Comparison of ENCODE assay signal across 6 cellular contexts in the genomic region with DNA sequence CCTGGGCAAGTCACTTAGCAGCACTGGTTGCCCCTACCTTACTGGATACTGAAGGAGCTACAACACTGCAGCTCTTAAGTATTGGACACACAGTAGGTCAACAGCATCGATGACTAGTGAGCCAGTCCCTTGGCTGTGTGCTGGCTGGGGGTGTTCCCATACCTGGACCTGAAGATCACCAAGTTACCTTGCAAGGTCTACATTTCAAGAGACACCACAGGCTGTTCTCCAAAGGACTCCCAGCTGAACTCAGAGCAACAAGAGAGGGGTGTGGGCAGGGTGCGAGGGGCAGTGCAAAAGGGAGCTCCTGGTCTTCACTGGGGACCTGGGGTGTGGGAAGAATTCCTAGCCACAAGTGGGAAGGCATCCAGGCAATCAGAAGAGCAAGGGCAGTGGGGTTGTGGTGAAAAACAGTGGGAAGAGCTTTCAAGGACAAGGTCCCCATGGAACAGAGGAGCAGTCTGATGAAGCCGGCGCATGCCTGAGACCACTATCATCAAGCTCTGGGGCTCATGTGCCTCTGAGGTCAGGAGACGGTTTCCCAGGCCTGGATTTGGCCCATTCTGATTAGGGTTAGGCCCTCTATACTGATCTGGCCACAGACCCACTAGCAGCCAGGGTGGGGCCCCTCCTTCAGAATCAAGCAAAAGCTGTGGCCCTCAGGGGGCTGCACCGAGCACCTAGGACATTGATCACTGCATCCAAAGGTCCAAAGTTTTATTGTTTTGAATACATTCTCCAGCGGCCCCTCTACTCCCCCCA. TPM values are rescaled to one million over a fixed set of nuclear protein-coding genes. Genes with fewer than 3 reads are reported as not detected.
DNase-seq lines count a peak whose midpoint lies in the region; ATAC-seq, FAIRE-seq and TF ChIP-seq lines count a peak whose summit lies in the region.

No MANE protein-coding gene starts in this region.

- no peak for TF ChIP-seq CTCF in HEK293 (tag by site-specific recombination; IDR thresholded peaks at IDR 0.05)
- no peak for TF ChIP-seq CTCF in K562 (IDR thresholded peaks at IDR 0.05 in 2 of 3, conservative IDR thresholded peaks at IDR 0.05 in 1 of 3; ENCODE audit: insufficient read depth in 2 of 3, low read depth in 1 of 3, low read length in 3 of 3)
- TF ChIP-seq CTCF in osteocyte (IDR thresholded peaks at IDR 0.05): no peak

- BruUV-seq in K562 (replicated peaks; lab: Mats Ljungman, UMichigan): no TSS peak

- H3K4me3 Mint-ChIP-seq in osteocyte (ENCODE audit: unreplicated experiment): no peak overlapping the region

- peaks cover 7% of the 10 kb centered on the region; the same call in 1 of the 2 replicates for H4K20me1 ChIP-seq in K562 (replicated peaks; ENCODE audit: control insufficient read depth, insufficient read depth, low read length)

- H3K36me3 ChIP-seq in HEK293 (ENCODE audit: control insufficient read depth in 2 of 2, insufficient read depth in 1 of 2, low read length in 2 of 2): peaks cover 11 to 23% of the 10 kb centered on the region in 2 experiments; a peak in 2 of 3 replicates
- H3K36me3 ChIP-seq in K562 (ENCODE audit: control insufficient read depth, insufficient read depth, low read length): peaks cover 43% of the 10 kb centered on the region; the same call in 2 of the 3 replicates

- no peaks in the 10 kb centered on the region for H3K9me3 Mint-ChIP-seq in osteocyte (ENCODE audit: unreplicated experiment)

- peaks cover 40% of the 10 kb centered on the region for H3K79me2 ChIP-seq in K562 (ENCODE audit: control insufficient read depth, insufficient read depth, low read length)

- in situ Hi-C loops in K562 (cut with MboI): no loop called here

- DNase-seq in K562 (ENCODE audit: extremely low read depth in 1 of 4, low spot score in 3 of 4): peak in 1 of 4 experiments; percentile 40
- no peak for DNase-seq in osteocyte (ENCODE audit: extremely low spot score, unreplicated experiment)
- no peak for DNase-seq in NCI-H82 treated with DMSO at 0.1 percent for 48 hours (lab: John Stamatoyannopoulos, UW; ENCODE audit: unreplicated experiment)

- TF ChIP-seq POLR2A in K562 (conservative IDR thresholded peaks at IDR 0.05): peak; percentile 66

- H3K9me3 ChIP-seq in HEK293 (ENCODE audit: control insufficient read depth, insufficient read depth, low read depth, low read length) (no peaks in the 10 kb centered on the region), K562 (replicated peaks; ENCODE audit: control insufficient read depth, insufficient read depth, low read depth, low read length) (no peaks in the 10 kb centered on the region)

- no peak for TF ChIP-seq RAD21 in K562 (CRISPR knock-in tag; conservative IDR thresholded peaks at IDR 0.05 in 1 of 2, IDR thresholded peaks at IDR 0.05 in 1 of 2)

- intact Hi-C loops in K562 (cut with micrococcal nuclease): loop anchor here (1.0 kb wide), 1 partner anchor 32 kb away; no protein-coding TSS in a partner anchor

- peaks cover 56% of the 10 kb centered on the region for H3K4me1 Mint-ChIP-seq in osteocyte (ENCODE audit: unreplicated experiment)

- WGBS in K562 (ENCODE audit: insufficient coverage, low coverage, missing lambda C conversion rate): 53% methylated on average over 4 of the region's 7 CpGs

- H3K27me3 ChIP-seq in K562 (ENCODE audit: control insufficient read depth in 2 of 2, insufficient read depth in 2 of 2, low read length in 2 of 2): no peaks in the 10 kb centered on the region

- no peak for TF ChIP-seq EP300 in K562 (IDR thresholded peaks at IDR 0.05; ENCODE audit: low read length)

- no peak overlapping the region for H3K4me2 ChIP-seq in K562 (ENCODE audit: insufficient read depth, low read length)

- peak overlapping the region; percentile 98 for H3K27ac Mint-ChIP-seq in osteocyte (ENCODE audit: unreplicated experiment)

- no peaks in the 10 kb centered on the region for H3K27me3 Mint-ChIP-seq in osteocyte (ENCODE audit: unreplicated experiment)

- H2AFZ ChIP-seq in K562 (ENCODE audit: low read depth, low read length): no peak overlapping the region

- H3K27ac ChIP-seq in HEK293 (ENCODE audit: extremely low read depth, low read depth, low read length) (peak overlapping the region; percentile 50), K562 (ENCODE audit: extremely low read depth, low read depth, low read length) (peak overlapping the region; percentile 32; the same call in 2 of the 3 replicates)

- POLR2A ChIA-PET in HEK293 (lab: Yijun Ruan, JAX): interaction anchor here (0.6 to 13.9 kb wide), 15 partner anchors 9 to 193 kb away, joined by 3 to 242 read pairs (median 4); a partner anchor contains a TSS
- POLR2A ChIA-PET in K562 (lab: Yijun Ruan, JAX): interaction anchor here (0.6 to 1.2 kb wide), 11 partner anchors 9 to 176 kb away, joined by 3 to 10 read pairs (median 3); no protein-coding TSS in a partner anchor

- no peak for FAIRE-seq in K562 (lab: Jason Lieb, UNC)

- peaks cover 21% of the 10 kb centered on the region for H3K4me1 ChIP-seq in HEK293 (ENCODE audit: control insufficient read depth, insufficient read depth, low read length)
- H3K4me1 ChIP-seq in K562 (replicated peaks in 1 of 2; ENCODE audit: control insufficient read depth in 2 of 2, insufficient read depth in 2 of 2, low read length in 2 of 2): peaks cover 17 to 44% of the 10 kb centered on the region in 2 experiments

- peaks cover 2% of the 10 kb centered on the region for H3K36me3 Mint-ChIP-seq in osteocyte (ENCODE audit: unreplicated experiment)

- CTCF ChIA-PET in HEK293 (lab: Yijun Ruan, JAX): interaction anchor here (0.7 to 11.8 kb wide), 25 partner anchors 10 to 192 kb away, joined by 3 to 276 read pairs (median 5); a partner anchor contains a TSS
- CTCF ChIA-PET in K562 (lab: Yijun Ruan, JAX; ENCODE audit: low intra/inter-chr PET ratio): interaction anchor here (1.0 to 4.0 kb wide), 3 partner anchors 33 to 50 kb away, joined by 4 to 24 read pairs (median 5); no protein-coding TSS in a partner anchor

- ATAC-seq in K562 (no peak), GM21723 (IDR thresholded peaks at IDR 0.05; ENCODE audit: unreplicated experiment) (no peak), HG02798 (IDR thresholded peaks at IDR 0.05; ENCODE audit: poor library complexity, unreplicated experiment) (no peak)

- H3K4me3 ChIP-seq in HEK293 (ENCODE audit: low read depth, low read length): no peak overlapping the region
- no peak overlapping the region for H3K4me3 ChIP-seq in K562

- H3K9me1 ChIP-seq in K562 (ENCODE audit: control insufficient read depth, insufficient read depth, low read length): peaks cover 4% of the 10 kb centered on the region

- H3K9ac ChIP-seq in K562 (ENCODE audit: insufficient read depth in 1 of 2, low read depth in 2 of 2, low read length in 2 of 2): peak overlapping the region in 1 of 2 experiments; percentile 53; a peak in 1 of 4 replicates

RNA-seq across cellular contexts. Expression of a gene that starts 4.6 kb away (rescaled TPM):
- total RNA-seq in K562 (2011; cell fraction: chromatin; rRNA removed; ENCODE audit: low replicate concordance): 22.4 and 48.7 TPM in 2 replicates
- 25.8 and 28.0 TPM in 2 replicates for total RNA-seq in K562 (2011; cell fraction: nucleolus; rRNA removed)
- 24.6 and 32.8 TPM in 2 replicates for total RNA-seq in K562 (2011; cell fraction: nucleoplasm; rRNA removed)
- total RNA-seq in K562 (2014; rRNA removed) (22.7 and 25.2 TPM in 2 replicates), K562 (2014; rRNA removed; fragmentation: Illumina TruSeq; extraction: Trizol) (16.6 and 21.4 TPM in 2 replicates), K562 (2015; rRNA removed; fragmentation: Illumina TruSeq; extraction: Trizol) (31.4 and 33.3 TPM in 2 replicates), K562 (2021) (54.9 and 56.0 TPM in 2 replicates), osteocyte (45.4 and 52.3 TPM in 2 replicates)
- polyA plus RNA-seq in K562 (2011; rRNA removed) (49.3 and 61.9 TPM in 2 replicates), K562 (2014; fragmentation: Illumina TruSeq; extraction: Trizol) (90.0 and 90.7 TPM in 2 replicates), K562 (2014; fragmentation: Nextera tagmentation; extraction: Ambion mirVana) (under 1 TPM; 0.62 to 0.89 TPM), K562 (2014; rRNA removed) (54.2 and 55.4 TPM in 2 replicates)
- polyA plus RNA-seq in K562 (2011; cell fraction: cytosol; rRNA removed): 72.0 and 94.0 TPM in 2 replicates
- 46.6 and 64.9 TPM in 2 replicates for polyA plus RNA-seq in K562 (2011; cell fraction: nucleus; rRNA removed)
- 48.3 and 56.6 TPM in 2 replicates for polyA plus RNA-seq in K562 (2012)
- 18.3 and 32.8 TPM in 2 replicates for polyA minus RNA-seq in K562 (2011; rRNA and poly(A)+ RNA removed)
- polyA minus RNA-seq in K562 (2011; cell fraction: cytosol; rRNA and poly(A)+ RNA removed): 31.4 and 33.4 TPM in 2 replicates
- polyA minus RNA-seq in K562 (2011; cell fraction: nucleus; rRNA and poly(A)+ RNA removed): 7.9 and 9.6 TPM in 2 replicates

RNA-seq across cellular contexts. Expression of a gene that starts 7.9 kb away (rescaled TPM):
- 105 and 266 TPM in 2 replicates for total RNA-seq in K562 (2011; cell fraction: chromatin; rRNA removed; ENCODE audit: low replicate concordance)
- 150 and 152 TPM in 2 replicates for total RNA-seq in K562 (2011; cell fraction: nucleolus; rRNA removed)
- 89.4 and 93.6 TPM in 2 replicates for total RNA-seq in K562 (2011; cell fraction: nucleoplasm; rRNA removed)
- total RNA-seq in K562 (2014; rRNA removed): 27.1 and 29.8 TPM in 2 replicates
- 19.0 and 20.0 TPM in 2 replicates for total RNA-seq in K562 (2014; rRNA removed; fragmentation: Illumina TruSeq; extraction: Trizol)
- 26.5 and 30.0 TPM in 2 replicates for total RNA-seq in K562 (2015; rRNA removed; fragmentation: Illumina TruSeq; extraction: Trizol)
- total RNA-seq in K562 (2021): 72.7 and 75.4 TPM in 2 replicates
- polyA plus RNA-seq in K562 (2011; rRNA removed): 27.0 and 41.5 TPM in 2 replicates
- polyA plus RNA-seq in K562 (2011; cell fraction: cytosol; rRNA removed): 33.1 and 53.6 TPM in 2 replicates
- polyA plus RNA-seq in K562 (2011; cell fraction: nucleus; rRNA removed): 142 and 197 TPM in 2 replicates
- polyA plus RNA-seq in K562 (2012): 34.3 and 44.0 TPM in 2 replicates
- polyA plus RNA-seq in K562 (2014; fragmentation: Illumina TruSeq; extraction: Trizol): 28.9 and 45.7 TPM in 2 replicates
- polyA plus RNA-seq in K562 (2014; fragmentation: Nextera tagmentation; extraction: Ambion mirVana): under 1 TPM; 0.03 to 0.13 TPM
- 54.9 and 62.2 TPM in 2 replicates for polyA plus RNA-seq in K562 (2014; rRNA removed)
- 16.2 and 21.5 TPM in 2 replicates for polyA minus RNA-seq in K562 (2011; rRNA and poly(A)+ RNA removed)
- polyA minus RNA-seq in K562 (2011; cell fraction: cytosol; rRNA and poly(A)+ RNA removed): 31.7 and 33.0 TPM in 2 replicates
- 30.3 and 43.7 TPM in 2 replicates for polyA minus RNA-seq in K562 (2011; cell fraction: nucleus; rRNA and poly(A)+ RNA removed)
- total RNA-seq in osteocyte: 66.8 and 75.3 TPM in 2 replicates

RNA-seq across cellular contexts. Expression of a gene that starts 22.0 kb away (rescaled TPM):
- 24.1 and 86.8 TPM in 2 replicates for total RNA-seq in K562 (2011; cell fraction: chromatin; rRNA removed; ENCODE audit: low replicate concordance)
- 64.6 and 65.9 TPM in 2 replicates for total RNA-seq in K562 (2011; cell fraction: nucleolus; rRNA removed)
- total RNA-seq in K562 (2011; cell fraction: nucleoplasm; rRNA removed): 39.3 and 41.3 TPM in 2 replicates
- 13.6 and 13.7 TPM in 2 replicates for total RNA-seq in K562 (2014; rRNA removed)
- total RNA-seq in K562 (2014; rRNA removed; fragmentation: Illumina TruSeq; extraction: Trizol): 1.5 and 2.2 TPM in 2 replicates
- 8.6 and 8.7 TPM in 2 replicates for total RNA-seq in K562 (2015; rRNA removed; fragmentation: Illumina TruSeq; extraction: Trizol)
- 37.6 and 44.7 TPM in 2 replicates for total RNA-seq in K562 (2021)
- polyA plus RNA-seq in K562 (2011; rRNA removed): 3.0 and 5.8 TPM in 2 replicates
- polyA plus RNA-seq in K562 (2011; cell fraction: cytosol; rRNA removed): 4.3 and 10.0 TPM in 2 replicates
- 37.3 and 64.7 TPM in 2 replicates for polyA plus RNA-seq in K562 (2011; cell fraction: nucleus; rRNA removed)
- polyA plus RNA-seq in K562 (2012): 24.4 and 27.9 TPM in 2 replicates
- 12.0 and 21.5 TPM in 2 replicates for polyA plus RNA-seq in K562 (2014; fragmentation: Illumina TruSeq; extraction: Trizol)
- polyA plus RNA-seq in K562 (2014; fragmentation: Nextera tagmentation; extraction: Ambion mirVana): under 1 TPM; 0.07 to 0.13 TPM
- 18.9 and 19.9 TPM in 2 replicates for polyA plus RNA-seq in K562 (2014; rRNA removed)
- polyA minus RNA-seq in K562 (2011; rRNA and poly(A)+ RNA removed): 1.8 and 2.4 TPM in 2 replicates
- 12.8 and 21.3 TPM in 2 replicates for polyA minus RNA-seq in K562 (2011; cell fraction: cytosol; rRNA and poly(A)+ RNA removed)
- 14.4 and 16.6 TPM in 2 replicates for polyA minus RNA-seq in K562 (2011; cell fraction: nucleus; rRNA and poly(A)+ RNA removed)
- 115 and 122 TPM in 2 replicates for total RNA-seq in osteocyte

RNA-seq across cellular contexts. Expression of a gene that starts 26.9 kb away (rescaled TPM):
- total RNA-seq in K562 (2011; cell fraction: chromatin; rRNA removed; ENCODE audit: low replicate concordance): 21.1 and 52.8 TPM in 2 replicates
- total RNA-seq in K562 (2011; cell fraction: nucleolus; rRNA removed): 30.7 and 40.2 TPM in 2 replicates
- 23.1 and 30.6 TPM in 2 replicates for total RNA-seq in K562 (2011; cell fraction: nucleoplasm; rRNA removed)
- total RNA-seq in K562 (2014; rRNA removed): 8.3 and 11.5 TPM in 2 replicates
- total RNA-seq in K562 (2014; rRNA removed; fragmentation: Illumina TruSeq; extraction: Trizol): 5.3 and 6.1 TPM in 2 replicates
- total RNA-seq in K562 (2015; rRNA removed; fragmentation: Illumina TruSeq; extraction: Trizol): 7.6 and 8.2 TPM in 2 replicates
- 17.9 and 19.9 TPM in 2 replicates for total RNA-seq in K562 (2021)
- 4.2 and 8.3 TPM in 2 replicates for polyA plus RNA-seq in K562 (2011; rRNA removed)
- polyA plus RNA-seq in K562 (2011; cell fraction: cytosol; rRNA removed): 5.2 and 8.1 TPM in 2 replicates
- polyA plus RNA-seq in K562 (2011; cell fraction: nucleus; rRNA removed): 7.2 and 8.4 TPM in 2 replicates
- polyA plus RNA-seq in K562 (2012): 8.0 and 13.2 TPM in 2 replicates
- 6.5 and 8.6 TPM in 2 replicates for polyA plus RNA-seq in K562 (2014; fragmentation: Illumina TruSeq; extraction: Trizol)
- 1 to 10 TPM; 1.3 to 2.2 TPM for polyA plus RNA-seq in K562 (2014; fragmentation: Nextera tagmentation; extraction: Ambion mirVana)
- polyA plus RNA-seq in K562 (2014; rRNA removed): 6.2 and 7.4 TPM in 2 replicates
- polyA minus RNA-seq in K562 (2011; rRNA and poly(A)+ RNA removed): 10.0 and 13.2 TPM in 2 replicates
- polyA minus RNA-seq in K562 (2011; cell fraction: cytosol; rRNA and poly(A)+ RNA removed): 6.9 TPM in 2 replicates
- polyA minus RNA-seq in K562 (2011; cell fraction: nucleus; rRNA and poly(A)+ RNA removed): 9.0 and 12.9 TPM in 2 replicates
- total RNA-seq in osteocyte: 9.9 and 11.9 TPM in 2 replicates

RNA-seq across cellular contexts. Expression of a gene that starts 29.6 kb away (rescaled TPM):
- total RNA-seq in K562 (2011; cell fraction: chromatin; rRNA removed; ENCODE audit: low replicate concordance): 11.8 and 32.9 TPM in 2 replicates
- 28.2 and 29.9 TPM in 2 replicates for total RNA-seq in K562 (2011; cell fraction: nucleolus; rRNA removed)
- total RNA-seq in K562 (2011; cell fraction: nucleoplasm; rRNA removed): 20.2 and 21.2 TPM in 2 replicates
- total RNA-seq in K562 (2014; rRNA removed): 37.5 and 53.6 TPM in 2 replicates
- total RNA-seq in K562 (2014; rRNA removed; fragmentation: Illumina TruSeq; extraction: Trizol): 12.5 and 16.8 TPM in 2 replicates
- total RNA-seq in K562 (2015; rRNA removed; fragmentation: Illumina TruSeq; extraction: Trizol): 24.1 and 24.5 TPM in 2 replicates
- total RNA-seq in K562 (2021): 35.9 and 37.3 TPM in 2 replicates
- polyA plus RNA-seq in K562 (2011; rRNA removed): 29.2 and 36.2 TPM in 2 replicates
- 52.8 and 104 TPM in 2 replicates for polyA plus RNA-seq in K562 (2011; cell fraction: cytosol; rRNA removed)
- 35.0 and 53.5 TPM in 2 replicates for polyA plus RNA-seq in K562 (2011; cell fraction: nucleus; rRNA removed)
- polyA plus RNA-seq in K562 (2012): 28.1 and 29.6 TPM in 2 replicates
- 31.3 and 34.0 TPM in 2 replicates for polyA plus RNA-seq in K562 (2014; fragmentation: Illumina TruSeq; extraction: Trizol)
- polyA plus RNA-seq in K562 (2014; fragmentation: Nextera tagmentation; extraction: Ambion mirVana): 1 to 10 TPM; 4.3 to 4.7 TPM
- polyA plus RNA-seq in K562 (2014; rRNA removed): 43.0 and 47.8 TPM in 2 replicates
- 9.9 and 15.1 TPM in 2 replicates for polyA minus RNA-seq in K562 (2011; rRNA and poly(A)+ RNA removed)
- polyA minus RNA-seq in K562 (2011; cell fraction: cytosol; rRNA and poly(A)+ RNA removed): 15.5 and 17.2 TPM in 2 replicates
- 8.8 and 9.7 TPM in 2 replicates for polyA minus RNA-seq in K562 (2011; cell fraction: nucleus; rRNA and poly(A)+ RNA removed)
- total RNA-seq in osteocyte: 21.0 and 27.4 TPM in 2 replicates
